In genomic region chr9:96089425-96089824, GRCh38 we compare ENCODE assay signal across 30 cellular contexts.
"Had no signal": no experiment of that assay in that cellular context is flagged by ENCODE, and none has a peak within 500 bp of the region (broad histone marks: within the 10 kb centered on the region; RNA-seq: fewer than 3 reads in every experiment).

No MANE protein-coding gene starts in this region.

- H3K4me3 Mint-ChIP-seq: activated B cell treated with CpG ODN at 0.5 μM for 24 hours; activated CD4-positive, alpha-beta memory T cell treated with anti-CD3 and anti-CD28 coated beads for 36 hours; activated CD4-positive, alpha-beta T cell treated with anti-CD3 and anti-CD28 coated beads, Interleukin-2, amount 10 ng/mL, durations not matched to agents 24 days and 14 days; activated CD8-positive, alpha-beta T cell treated with anti-CD3 and anti-CD28 coated beads for 36 hours; activated naive CD4-positive, alpha-beta T cell treated with anti-CD3 and anti-CD28 coated beads, Interleukin-2, amount 10 ng/mL, durations not matched to agents 7 days and 5 days; activated naive CD4-positive, alpha-beta T cell treated with anti-CD3 and anti-CD28 coated beads, Interleukin-2, amount 50 U/mL, for 24 hours; activated naive CD8-positive, alpha-beta T cell; activated naive CD8-positive, alpha-beta T cell treated with anti-CD3 and anti-CD28 coated beads, Interleukin-2, amount 10 ng/mL, durations not matched to agents 7 days and 5 days; activated naive CD8-positive, alpha-beta T cell treated with anti-CD3 and anti-CD28 coated beads, Interleukin-2, amount 50 U/mL, for 24 hours; activated T-cell treated with anti-CD3 and anti-CD28 coated beads, Interleukin-2, amount 50 U/mL, for 24 hours; brain; central memory CD8-positive, alpha-beta T cell; T-helper 1 cell treated with Interleukin-12 subunit alpha and Interleukin-12 subunit beta and Interleukin-4 antibody, amounts not matched to agents 30 μg/mL and 1 μg/mL, for 36 hours; T-helper 2 cell treated with Interferon-gamma antibody and Interleukin-4, amounts not matched to agents 5 μg/mL and 100 μg/mL, for 36 hours had no signal

- H3K4me1 Mint-ChIP-seq: activated B cell treated with CpG ODN at 0.5 μM for 24 hours; activated CD4-positive, alpha-beta T cell treated with anti-CD3 and anti-CD28 coated beads, Interleukin-2, amount 10 ng/mL, durations not matched to agents 24 days and 14 days; activated naive CD4-positive, alpha-beta T cell treated with anti-CD3 and anti-CD28 coated beads, Interleukin-2, amount 10 ng/mL, durations not matched to agents 7 days and 5 days; activated naive CD4-positive, alpha-beta T cell treated with anti-CD3 and anti-CD28 coated beads, Interleukin-2, amount 50 U/mL, for 24 hours; activated naive CD8-positive, alpha-beta T cell treated with anti-CD3 and anti-CD28 coated beads, Interleukin-2, amount 50 U/mL, for 24 hours; central memory CD8-positive, alpha-beta T cell had no signal

- ATAC-seq: activated CD8-positive, alpha-beta T cell treated with anti-CD3 and anti-CD28 coated beads for 36 hours; activated naive CD8-positive, alpha-beta T cell treated with anti-CD3 and anti-CD28 coated beads, Interleukin-2, amount 50 U/mL, for 24 hours had no signal

- DNase-seq: activated B cell treated with CpG ODN at 0.5 μM for 24 hours; activated CD4-positive, alpha-beta memory T cell treated with anti-CD3 and anti-CD28 coated beads for 36 hours; activated CD4-positive, alpha-beta T cell treated with anti-CD3 and anti-CD28 coated beads for 4 hours; activated CD4-positive, alpha-beta T cell treated with anti-CD3 and anti-CD28 coated beads, Interleukin-2, amount 10 ng/mL, durations not matched to agents 24 days and 14 days; activated CD4-positive, alpha-beta T cell treated with anti-CD3 and anti-CD28 coated beads, Interleukin-2, amount 50 U/mL, for 1 hour; activated CD4-positive, alpha-beta T cell treated with anti-CD3 and anti-CD28 coated beads, Interleukin-2, amount 50 U/mL, for 4 hours; activated CD4-positive, CD25-positive, alpha-beta regulatory T cell treated with anti-CD3 and anti-CD28 coated beads, Interleukin-2, amount 50 U/mL, for 72 hours; activated CD8-positive, alpha-beta memory T cell treated with anti-CD3 and anti-CD28 coated beads, Interleukin-2, amount 50 U/mL, for 48 hours; activated CD8-positive, alpha-beta T cell treated with anti-CD3 and anti-CD28 coated beads for 36 hours; activated gamma-delta T cell; activated naive CD4-positive, alpha-beta T cell treated with anti-CD3 and anti-CD28 coated beads, Interleukin-2, amount 10 ng/mL, durations not matched to agents 7 days and 5 days; activated naive CD4-positive, alpha-beta T cell treated with Interleukin-2 at 50 U/mL for 16 hours; activated naive CD8-positive, alpha-beta T cell treated with anti-CD3 and anti-CD28 coated beads, Interleukin-2, amount 10 ng/mL, durations not matched to agents 7 days and 5 days; activated naive CD8-positive, alpha-beta T cell treated with anti-CD3 and anti-CD28 coated beads, Interleukin-2, amount 50 U/mL, for 24 hours; activated T-cell treated with anti-CD3 and anti-CD28 coated beads, Interleukin-2, amount 50 U/mL, for 24 hours; activated T-cell treated with anti-CD3 and anti-CD28 coated beads, Interleukin-2, amount 50 U/mL, for 48 hours; amygdala; anterior cingulate cortex; caudate nucleus; cerebellar nuclear complex; T-helper 1 cell; T-helper 2 cell; T-helper 9 cell had no signal

- H3K9me3 Mint-ChIP-seq: activated CD4-positive, alpha-beta memory T cell treated with anti-CD3 and anti-CD28 coated beads for 36 hours; activated naive CD4-positive, alpha-beta T cell treated with anti-CD3 and anti-CD28 coated beads, Interleukin-2, amount 50 U/mL, for 24 hours; activated T-cell treated with anti-CD3 and anti-CD28 coated beads, Interleukin-2, amount 50 U/mL, for 24 hours; activated T-helper 2 cell treated with anti-CD3 and anti-CD28 coated beads, Interferon-gamma antibody, Interleukin-2, Interleukin-4, amounts not matched to agents 10 μg/mL and 5 μg/mL and 100 μg/mL, durations not matched to agents 14 hours and 24 hours and 36 hours; central memory CD8-positive, alpha-beta T cell had no signal

- H3K27ac Mint-ChIP-seq: activated B cell treated with CpG ODN at 0.5 μM for 24 hours; activated CD4-positive, alpha-beta memory T cell treated with anti-CD3 and anti-CD28 coated beads for 36 hours; activated CD4-positive, alpha-beta T cell treated with anti-CD3 and anti-CD28 coated beads, Interleukin-2, amount 10 ng/mL, durations not matched to agents 24 days and 14 days; activated CD8-positive, alpha-beta T cell treated with anti-CD3 and anti-CD28 coated beads for 36 hours; activated naive CD4-positive, alpha-beta T cell treated with anti-CD3 and anti-CD28 coated beads, Interleukin-2, amount 10 ng/mL, durations not matched to agents 7 days and 5 days; activated naive CD4-positive, alpha-beta T cell treated with anti-CD3 and anti-CD28 coated beads, Interleukin-2, amount 50 U/mL, for 24 hours; activated naive CD8-positive, alpha-beta T cell; activated naive CD8-positive, alpha-beta T cell treated with anti-CD3 and anti-CD28 coated beads, Interleukin-2, amount 10 ng/mL, durations not matched to agents 7 days and 5 days; activated naive CD8-positive, alpha-beta T cell treated with anti-CD3 and anti-CD28 coated beads, Interleukin-2, amount 50 U/mL, for 24 hours; activated T-cell treated with anti-CD3 and anti-CD28 coated beads, Interleukin-2, amount 50 U/mL, for 24 hours; activated T-helper 2 cell treated with anti-CD3 and anti-CD28 coated beads, Interferon-gamma antibody, Interleukin-2, Interleukin-4, amounts not matched to agents 10 μg/mL and 5 μg/mL and 100 μg/mL, durations not matched to agents 14 hours and 24 hours and 36 hours; brain; T-helper 1 cell treated with Interleukin-12 subunit alpha and Interleukin-12 subunit beta and Interleukin-4 antibody, amounts not matched to agents 30 μg/mL and 1 μg/mL, for 36 hours; T-helper 2 cell treated with Interferon-gamma antibody and Interleukin-4, amounts not matched to agents 5 μg/mL and 100 μg/mL, for 36 hours had no signal

- H3K36me3 Mint-ChIP-seq: activated CD4-positive, alpha-beta memory T cell treated with anti-CD3 and anti-CD28 coated beads for 36 hours; activated naive CD4-positive, alpha-beta T cell treated with anti-CD3 and anti-CD28 coated beads, Interleukin-2, amount 10 ng/mL, durations not matched to agents 7 days and 5 days; activated naive CD4-positive, alpha-beta T cell treated with anti-CD3 and anti-CD28 coated beads, Interleukin-2, amount 50 U/mL, for 24 hours; activated naive CD8-positive, alpha-beta T cell; brain had no signal
